ENCODE assay signal across 8 cellular contexts in the genomic region with DNA sequence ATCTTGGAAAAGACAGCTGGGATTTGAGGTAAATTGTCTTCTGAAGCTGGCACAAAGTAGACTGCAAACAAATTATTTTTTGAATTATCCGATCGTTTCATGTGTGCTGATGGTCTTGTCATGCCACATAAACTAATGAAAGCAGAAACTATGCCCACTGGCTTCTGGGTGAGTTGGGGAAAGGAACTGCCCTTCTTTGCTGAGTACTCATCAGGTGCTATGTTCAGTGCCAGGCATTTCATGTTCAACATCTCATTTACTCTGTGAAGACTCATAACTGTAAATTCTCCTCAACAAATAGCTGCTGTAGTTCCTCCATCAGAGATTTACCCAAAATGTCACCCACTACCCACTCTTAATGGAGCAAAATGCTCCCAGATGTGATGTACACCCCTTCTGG. TPM values are rescaled to one million over a fixed set of nuclear protein-coding genes. Genes with fewer than 3 reads are reported as not detected.
A peak's percentile ranks its signal among the peaks of the same experiment; 100 is the strongest.
DNase-seq lines count a peak whose midpoint lies in the region; ATAC-seq, FAIRE-seq and TF ChIP-seq lines count a peak whose summit lies in the region.

No MANE protein-coding gene starts in this region.

- H3K27me3 Mint-ChIP-seq in astrocyte (ENCODE audit: low read depth, unreplicated experiment), result peaks cover 2% of the 10 kb centered on the region

- H3K9ac ChIP-seq in astrocyte (ENCODE audit: low read length), result peak overlapping the region; percentile 78

- H3K4me3 ChIP-seq in heart left ventricle (peak overlapping the region in 10 of 12 donors; percentile 70 to 100 (median 88)), astrocyte (ENCODE audit: insufficient read depth, low read depth, low read length) (peak overlapping the region; percentile 79), lower lobe of right lung (peak overlapping the region; percentile 99), upper lobe of right lung (peak overlapping the region; percentile 91)

- peaks cover 5% of the 10 kb centered on the region for H3K36me3 Mint-ChIP-seq in astrocyte (ENCODE audit: low read depth, unreplicated experiment)

- H4K20me1 ChIP-seq in astrocyte (ENCODE audit: insufficient read depth, low read length), result peaks cover 29% of the 10 kb centered on the region

- H3K27ac Mint-ChIP-seq in astrocyte (ENCODE audit: unreplicated experiment), result peak overlapping the region; percentile 36

- no peak for FAIRE-seq in astrocyte (lab: Jason Lieb, UNC)

- no peak for ATAC-seq in heart left ventricle
- ATAC-seq in left cardiac atrium, result no peak
- no peak for ATAC-seq in lower lobe of right lung
- ATAC-seq in upper lobe of right lung, result no peak
- no peak for ATAC-seq in left colon

- TF ChIP-seq CTCF in heart left ventricle (IDR thresholded peaks at IDR 0.05) (no peak), astrocyte (IDR thresholded peaks at IDR 0.05; ENCODE audit: insufficient read depth, low read depth, low read length) (no peak), lower lobe of right lung (IDR thresholded peaks at IDR 0.05) (no peak), upper lobe of right lung (IDR thresholded peaks at IDR 0.05) (no peak)

- WGBS in heart left ventricle, 4 donors, result 76 to 83% (median 82%) methylated on average over 2 of the region's 2 CpGs

- DNase-seq in heart left ventricle (no peak), left cardiac atrium (no peak), astrocyte (ENCODE audit: low read depth) (no peak), lower lobe of right lung (no peak), upper lobe of right lung (no peak), left colon (no peak), germinal center (ENCODE audit: low spot score) (no peak), HCEC 1CT (no peak)

- H3K27ac ChIP-seq in heart left ventricle, result peak overlapping the region in 3 of 12 donors; percentile 5 to 72 (median 40)
- H3K27ac ChIP-seq in astrocyte (ENCODE audit: low read depth, low read length), result no peak overlapping the region
- no peak overlapping the region for H3K27ac ChIP-seq in lower lobe of right lung
- no peak overlapping the region for H3K27ac ChIP-seq in upper lobe of right lung

- peak overlapping the region; percentile 84 for H3K4me2 ChIP-seq in astrocyte (ENCODE audit: low read length)

- TF ChIP-seq POLR2A in heart left ventricle (IDR thresholded peaks at IDR 0.05), result no peak

- H3K9me3 Mint-ChIP-seq in astrocyte (ENCODE audit: unreplicated experiment), result no peaks in the 10 kb centered on the region

- peaks cover 19% of the 10 kb centered on the region for H3K4me1 Mint-ChIP-seq in astrocyte (ENCODE audit: low read depth, unreplicated experiment)

- H3K27me3 ChIP-seq in heart left ventricle (peaks cover 0 to 6% (median 0%) of the 10 kb centered on the region in 9 donors), astrocyte (ENCODE audit: insufficient read depth, low read length) (no peaks in the 10 kb centered on the region), lower lobe of right lung (ENCODE audit: low read depth) (no peaks in the 10 kb centered on the region), upper lobe of right lung (no peaks in the 10 kb centered on the region)

- H3K36me3 ChIP-seq in heart left ventricle (peaks cover 0 to 3% (median 0%) of the 10 kb centered on the region in 9 donors), astrocyte (ENCODE audit: insufficient read depth, low read length) (no peaks in the 10 kb centered on the region), lower lobe of right lung (no peaks in the 10 kb centered on the region), upper lobe of right lung (no peaks in the 10 kb centered on the region)

- peaks cover 0 to 48% (median 24%) of the 10 kb centered on the region in 12 donors for H3K4me1 ChIP-seq in heart left ventricle
- H3K4me1 ChIP-seq in astrocyte (ENCODE audit: insufficient read depth, low read length), result peaks cover 7% of the 10 kb centered on the region
- H3K4me1 ChIP-seq in lower lobe of right lung, result peaks cover 28% of the 10 kb centered on the region
- peaks cover 19% of the 10 kb centered on the region for H3K4me1 ChIP-seq in upper lobe of right lung

- intact Hi-C loops in heart left ventricle (cut with DNase I) (loop anchor here in 1 of 10 donors (5.0 kb wide), 1 partner anchor 35 kb away; no protein-coding TSS in a partner anchor), left cardiac atrium (cut with DNase I) (no loop called here), lower lobe of right lung (cut with DNase I) (no loop called here), upper lobe of right lung (cut with DNase I) (no loop called here), left colon (cut with DNase I, micrococcal nuclease) (no loop called here)

- H3K4me3 Mint-ChIP-seq in astrocyte (ENCODE audit: unreplicated experiment), result peak overlapping the region; percentile 92

- no peaks in the 10 kb centered on the region for H3K9me3 ChIP-seq in heart left ventricle
- H3K9me3 ChIP-seq in astrocyte (ENCODE audit: insufficient read depth, low read depth, low read length), result no peaks in the 10 kb centered on the region
- H3K9me3 ChIP-seq in lower lobe of right lung, result no peaks in the 10 kb centered on the region
- H3K9me3 ChIP-seq in upper lobe of right lung, result no peaks in the 10 kb centered on the region

- H3K79me2 ChIP-seq in astrocyte (ENCODE audit: insufficient read depth, low read length), result peaks cover 62% of the 10 kb centered on the region

- H2AFZ ChIP-seq in astrocyte (ENCODE audit: low read depth, low read length), result no peak overlapping the region

RNA-seq across cellular contexts. Expression of gene TRIT1, which starts 1.2 kb away (rescaled TPM):
- total RNA-seq in heart left ventricle, result 10 to 100 TPM; 15.0 to 19.0 (median 17.2) TPM
- 10 to 100 TPM; 13.6 to 14.0 TPM for polyA plus RNA-seq in heart left ventricle
- total RNA-seq in left cardiac atrium, result 10 to 100 TPM; 13.0 to 20.5 TPM
- total RNA-seq in astrocyte, result 19.2 and 21.9 TPM in 2 replicates
- 12.3 TPM for total RNA-seq in lower lobe of right lung
- total RNA-seq in upper lobe of right lung, result 13.1 TPM
- total RNA-seq in left colon, result 10 to 100 TPM; 12.1 to 17.0 TPM

RNA-seq across cellular contexts. Expression of gene MYCL, which starts 19.6 kb away (rescaled TPM):
- total RNA-seq in heart left ventricle (1 to 10 TPM in 3 of 9 donors, under 1 TPM in 6; 0.27 to 3.0 (median 0.75) TPM), left cardiac atrium (under 1 TPM; 0.76 to 0.77 TPM), astrocyte (3.3 and 3.8 TPM in 2 replicates), lower lobe of right lung (3.9 TPM), upper lobe of right lung (3.6 TPM), left colon (10 to 100 TPM; 13.7 to 15.4 TPM)
- under 1 TPM; 0.15 to 0.53 TPM for polyA plus RNA-seq in heart left ventricle
